ENCODE assay signal across 1 cellular context in genomic region chr3:128380295-128380694, GRCh38.
TF ChIP-seq lines count a peak whose summit lies in the region.

No MANE protein-coding gene starts in this region.

TF ChIP-seq in K562, 482 proteins besides CTCF, POLR2A, EP300 and RAD21 (continued from another document):
- no peak for TF ChIP-seq ELK1 (CRISPR knock-in tag; IDR thresholded peaks at IDR 0.05)
- no peak for TF ChIP-seq CBX5 (IDR thresholded peaks at IDR 0.05; ENCODE audit: borderline replicate concordance, low read depth)
- no peak for TF ChIP-seq CHAMP1 (IDR thresholded peaks at IDR 0.05)
